In genomic region chr1:150006881-150007401, GRCh38 we compare ENCODE assay signal across 12 cellular contexts. TPM values are rescaled to one million over a fixed set of nuclear protein-coding genes. Genes with fewer than 3 reads are reported as not detected.
DNase-seq lines count a peak whose midpoint lies in the region; ATAC-seq and TF ChIP-seq lines count a peak whose summit lies in the region.
"Had no signal": no experiment of that assay in that cellular context is flagged by ENCODE, and none has a peak within 500 bp of the region (broad histone marks: within the 10 kb centered on the region; RNA-seq: fewer than 3 reads in every experiment).

No MANE protein-coding gene starts in this region.

- H3K27me3 ChIP-seq in HCT116 (ENCODE audit: insufficient read depth, low read length), result no peaks in the 10 kb centered on the region
- H3K27me3 ChIP-seq: right atrium auricular region had no signal

- peak overlapping the region; percentile 2 for H3K4me2 ChIP-seq in HCT116 (ENCODE audit: low read length)

- ATAC-seq in HCT116, result no peak
- ATAC-seq in GM19452 (IDR thresholded peaks at IDR 0.05; ENCODE audit: unreplicated experiment), result no peak
- ATAC-seq in GM21526 (IDR thresholded peaks at IDR 0.05; ENCODE audit: low FRiP score, unreplicated experiment), result no peak
- ATAC-seq: left lobe of liver, T-cell had no signal

- no peaks in the 10 kb centered on the region for H3K9me2 ChIP-seq in HCT116 (ENCODE audit: insufficient read depth)

- H2AFZ ChIP-seq in HCT116 (ENCODE audit: low read depth, low read length, poor library complexity, severe bottlenecking), result no peak overlapping the region

- POLR2A ChIA-PET in HCT116 (lab: Charles Lee), result no interaction called here

- H3K9ac ChIP-seq in HCT116 (ENCODE audit: low read length), result no peak overlapping the region

- DNase-seq in HCT116 (ENCODE audit: low read depth, low spot score) (no peak), epithelial cell of esophagus (ENCODE audit: low read depth) (peak; percentile 71), pons (ENCODE audit: low spot score) (peak; percentile 95), activated gamma-delta T cell (lab: John Stamatoyannopoulos, UW) (no peak), amniotic stem cell (lab: John Stamatoyannopoulos, UW) (no peak)
- DNase-seq: DMS153, T-cell had no signal

- H3K27ac ChIP-seq in HCT116 (ENCODE audit: low read depth, low read length), result no peak overlapping the region
- peak overlapping the region; percentile 94 for H3K27ac ChIP-seq in VCaP
- H3K27ac ChIP-seq: right atrium auricular region had no signal

- H3K79me2 ChIP-seq in HCT116 (ENCODE audit: insufficient read depth, low read length), result peaks cover 61% of the 10 kb centered on the region

- TF ChIP-seq RAD21 in HCT116 (IDR thresholded peaks at IDR 0.05; ENCODE audit: low read depth), result no peak

- peaks cover 0 to 4% of the 10 kb centered on the region in 2 experiments; a peak in 2 of 4 replicates for H3K36me3 ChIP-seq in HCT116 (ENCODE audit: control insufficient read depth in 1 of 2, insufficient read depth in 2 of 2, low read length in 2 of 2)
- H3K36me3 ChIP-seq: right atrium auricular region had no signal

- intact Hi-C loops in HCT116 (cut with micrococcal nuclease), result no loop called here

- H3K4me1 ChIP-seq in HCT116 (ENCODE audit: control insufficient read depth in 1 of 2, insufficient read depth in 2 of 2, low read length in 2 of 2), result peaks cover 7 to 37% of the 10 kb centered on the region in 2 experiments; a peak in 3 of 4 replicates

- BruUV-seq in HCT116 (replicated peaks; lab: Mats Ljungman, UMichigan), result no TSS peak

- TF ChIP-seq CTCF in HCT116 (IDR thresholded peaks at IDR 0.05 in 2 of 3, conservative IDR thresholded peaks at IDR 0.05 in 1 of 3; ENCODE audit: borderline replicate concordance in 1 of 3, insufficient read depth in 1 of 3, low read depth in 2 of 3, low read length in 2 of 3) (no peak), VCaP (conservative IDR thresholded peaks at IDR 0.05) (no peak), epithelial cell of esophagus (IDR thresholded peaks at IDR 0.05; ENCODE audit: insufficient read depth, low read depth, low read length, missing control alignments) (no peak)

- TF ChIP-seq POLR2A in HCT116 (IDR thresholded peaks at IDR 0.05; ENCODE audit: borderline replicate concordance, extremely low read depth, insufficient read depth, insufficient read length), result no peak

- no peaks in the 10 kb centered on the region for H4K20me1 ChIP-seq in HCT116 (ENCODE audit: insufficient read depth)

- H3K4me3 ChIP-seq in HCT116 (replicated peaks in 1 of 2; ENCODE audit: low read depth in 1 of 2, low read length in 2 of 2) (no peak overlapping the region), epithelial cell of esophagus (ENCODE audit: low read length) (no peak overlapping the region)
- H3K4me3 ChIP-seq: right atrium auricular region had no signal

- CTCF ChIA-PET in HCT116 (lab: Charles Lee), result no interaction called here

- RAD21 ChIA-PET in HCT116 (lab: Charles Lee; ENCODE audit: low non-redundant PET in 1 of 2, low total read pairs in 2 of 2, uncharacterized antibody in 2 of 2, unreplicated experiment in 2 of 2), result no interaction called here

- no peaks in the 10 kb centered on the region for H3K9me3 ChIP-seq in HCT116 (ENCODE audit: control insufficient read depth in 1 of 2, insufficient read depth in 1 of 2, low read depth in 1 of 2, low read length in 2 of 2)
- H3K9me3 ChIP-seq: right atrium auricular region had no signal

TF ChIP-seq in HCT116, 20 proteins besides CTCF, POLR2A, EP300 and RAD21:
- TF ChIP-seq ELF1 (IDR thresholded peaks at IDR 0.05; ENCODE audit: borderline replicate concordance, low read depth) (no peak), SRF (IDR thresholded peaks at IDR 0.05; ENCODE audit: low read depth) (no peak), FOSL1 (IDR thresholded peaks at IDR 0.05; ENCODE audit: low read depth) (0 out of 2 replicates have a peak, but pooled peaks have one; percentile 21), CEBPB (IDR thresholded peaks at IDR 0.05; ENCODE audit: low read depth) (no peak), POLR2AphosphoS5 (IDR thresholded peaks at IDR 0.05; ENCODE audit: low read depth, low read length) (no peak)
TF ChIP-seq in HCT116: peak in this region for 1.

RNA-seq across cellular contexts. Expression of gene OTUD7B, which starts 3.6 kb away (rescaled TPM):
- 23.7 TPM for total RNA-seq in HCT116 (2021; ENCODE audit: unreplicated experiment)
- 8.2 and 9.1 TPM in 2 replicates for polyA plus RNA-seq in HCT116 (2012)

Comparison
In these comparisons a context has a peak if more than half of its experiments do, and no peak if none do; other contexts are left out.
1. DNase-seq: peak in epithelial cell of esophagus (single experiment) and pons (single experiment); none in HCT116 (single experiment), activated gamma-delta T cell (single experiment) and amniotic stem cell (single experiment).